In genomic region chr12:5430639-5431603, GRCh38 we compare ENCODE assay signal across 1 cellular context.
TF ChIP-seq lines count a peak whose summit lies in the region.

No MANE protein-coding gene starts in this region.

TF ChIP-seq in HepG2, 621 proteins besides CTCF, POLR2A, EP300 and RAD21 (continued from another document):
- TF ChIP-seq ZUFSP (CRISPR knock-in tag; IDR thresholded peaks at IDR 0.05; ENCODE audit: borderline replicate concordance) (no peak), CEBPB (IDR thresholded peaks at IDR 0.05; ENCODE audit: borderline replicate concordance, low read depth, low read length) (no peak), MLLT10 (CRISPR knock-in tag; IDR thresholded peaks at IDR 0.05) (no peak), NFATC3 (CRISPR knock-in tag; IDR thresholded peaks at IDR 0.05) (no peak), MIER2 (CRISPR knock-in tag; IDR thresholded peaks at IDR 0.05) (no peak), IKZF4 (CRISPR knock-in tag; IDR thresholded peaks at IDR 0.05; ENCODE audit: borderline replicate concordance, low read depth, not compliant biosample characterization) (no peak), TARDBP (CRISPR knock-in tag; IDR thresholded peaks at IDR 0.05) (no peak), ZMYM4 (CRISPR knock-in tag; IDR thresholded peaks at IDR 0.05) (no peak), ZBTB8A (CRISPR knock-in tag; IDR thresholded peaks at IDR 0.05; ENCODE audit: borderline replicate concordance, low read depth) (no peak), MTF2 (CRISPR knock-in tag; IDR thresholded peaks at IDR 0.05; ENCODE audit: borderline replicate concordance) (no peak), ZNF790 (CRISPR knock-in tag; IDR thresholded peaks at IDR 0.05; ENCODE audit: borderline replicate concordance) (no peak), NFIC (IDR thresholded peaks at IDR 0.05; ENCODE audit: low read length) (no peak), EZH2 (conservative IDR thresholded peaks at IDR 0.05; ENCODE audit: low read depth, low read length) (no peak)
